8 cellular contexts compared by ENCODE assay signal in genomic region chr7:87058739-87059524, GRCh38. TPM values are rescaled to one million over a fixed set of nuclear protein-coding genes. Genes with fewer than 3 reads are reported as not detected.
DNase-seq lines count a peak whose midpoint lies in the region; ATAC-seq and TF ChIP-seq lines count a peak whose summit lies in the region.

No MANE protein-coding gene starts in this region.

- H3K4me3 ChIP-seq in HEK293 (ENCODE audit: low read depth, low read length) = peak overlapping the region; percentile 64
- peak overlapping the region; percentile 66 to 85 for H3K4me3 ChIP-seq in neuronal stem cell (ENCODE audit: low read length in 2 of 2)

- ATAC-seq in foreskin keratinocyte = peak; percentile 73

- TF ChIP-seq CTCF in HEK293 (tag by site-specific recombination; IDR thresholded peaks at IDR 0.05) (no peak), foreskin keratinocyte (conservative IDR thresholded peaks at IDR 0.05) (no peak)

- no CpG with 5 or more reads among the region's 40 CpGs for WGBS in neuronal stem cell (ENCODE audit: extremely low coverage in 2 of 2, insufficient read length in 2 of 2, insufficient replicate concordance in 1 of 2), 2 donors

- H3K9me3 ChIP-seq in HEK293 (ENCODE audit: control insufficient read depth, insufficient read depth, low read depth, low read length) = no peaks in the 10 kb centered on the region
- H3K9me3 ChIP-seq in neuronal stem cell (replicated peaks in 1 of 2; ENCODE audit: control insufficient read depth in 2 of 2, insufficient read depth in 1 of 2, low read depth in 1 of 2, low read length in 2 of 2) = no peaks in the 10 kb centered on the region

- H3K23ac ChIP-seq in neuronal stem cell (ENCODE audit: low read depth, low read length, poor library complexity) = no peak overlapping the region

- no peak overlapping the region for H3K9ac ChIP-seq in neuronal stem cell (ENCODE audit: low read depth, low read length, poor library complexity)

- no peak overlapping the region for H4K91ac ChIP-seq in neuronal stem cell (ENCODE audit: low read depth, low read length, poor library complexity)

- H3K4me1 ChIP-seq in HEK293 (ENCODE audit: control insufficient read depth, insufficient read depth, low read length) (no peaks in the 10 kb centered on the region; the same call in 1 of the 2 replicates), foreskin keratinocyte (peaks cover 3% of the 10 kb centered on the region), neuronal stem cell (ENCODE audit: control insufficient read depth in 2 of 2, insufficient read depth in 1 of 2, low read depth in 1 of 2, low read length in 2 of 2) (peaks cover 2 to 5% of the 10 kb centered on the region in 2 donors)

- H3K18ac ChIP-seq in neuronal stem cell (ENCODE audit: low read length) = peak overlapping the region; percentile 80

- no peak overlapping the region for H2BK5ac ChIP-seq in neuronal stem cell (ENCODE audit: low read length)

- H4K8ac ChIP-seq in neuronal stem cell (ENCODE audit: low read depth, low read length) = no peak overlapping the region

- H3K4me2 ChIP-seq in neuronal stem cell (ENCODE audit: insufficient read depth, low read length, poor library complexity, severe bottlenecking) = peak overlapping the region; percentile 91

- no peak overlapping the region for H3K4ac ChIP-seq in neuronal stem cell (ENCODE audit: low read length)

- H3K27ac ChIP-seq in HEK293 (ENCODE audit: extremely low read depth, low read depth, low read length) = no peak overlapping the region; the same call in 1 of the 2 replicates
- H3K27ac ChIP-seq in foreskin keratinocyte = no peak overlapping the region
- H3K27ac ChIP-seq in neuronal stem cell (replicated peaks; ENCODE audit: low read length) = no peak overlapping the region

- no peak overlapping the region for H2BK120ac ChIP-seq in neuronal stem cell (ENCODE audit: low read depth, low read length)

- no peak overlapping the region for H3K14ac ChIP-seq in neuronal stem cell (ENCODE audit: low read length)

- CTCF ChIA-PET in HEK293 (lab: Yijun Ruan, JAX) = interaction anchor here (0.7 to 1.7 kb wide), 3 partner anchors 55 to 122 kb away, joined by 3 to 14 read pairs (median 4); no protein-coding TSS in a partner anchor

- no peaks in the 10 kb centered on the region for H3K79me1 ChIP-seq in neuronal stem cell (ENCODE audit: low read depth, low read length)

- no peaks in the 10 kb centered on the region for H3K36me3 ChIP-seq in HEK293 (ENCODE audit: control insufficient read depth in 2 of 2, insufficient read depth in 1 of 2, low read length in 2 of 2)
- H3K36me3 ChIP-seq in neuronal stem cell (replicated peaks in 1 of 2; ENCODE audit: control insufficient read depth in 2 of 2, insufficient read depth in 2 of 2, low read length in 2 of 2) = no peaks in the 10 kb centered on the region

- H2AK5ac ChIP-seq in neuronal stem cell (ENCODE audit: low read depth, low read length) = no peak overlapping the region

- H3K27me3 ChIP-seq in foreskin keratinocyte (peaks cover 25% of the 10 kb centered on the region), neuronal stem cell (ENCODE audit: control insufficient read depth in 3 of 3, insufficient read depth in 3 of 3, low read depth in 1 of 3, low read length in 3 of 3) (peaks cover 0 to 24% (median 0%) of the 10 kb centered on the region in 3 experiments)

- H2AFZ ChIP-seq in neuronal stem cell (ENCODE audit: low read length) = peak overlapping the region; percentile 97

- H2BK12ac ChIP-seq in neuronal stem cell (ENCODE audit: low read length) = no peak overlapping the region

- no peak overlapping the region for H2BK15ac ChIP-seq in neuronal stem cell (ENCODE audit: low read length)

- POLR2A ChIA-PET in HEK293 (lab: Yijun Ruan, JAX) = interaction anchor here (1.1 to 2.3 kb wide), 3 partner anchors 69 to 161 kb away, joined by 5 to 16 read pairs (median 5); partner anchors contain the start of genes DMTF1 and TMEM243

- DNase-seq in NCI-H82 (lab: John Stamatoyannopoulos, UW) (peak; percentile 60), NCI-H82 treated with DMSO at 0.1 percent for 48 hours (lab: John Stamatoyannopoulos, UW; ENCODE audit: unreplicated experiment) (no peak), NCI-H1092 treated with DMSO at 0.1 percent for 48 hours (lab: John Stamatoyannopoulos, UW) (peak; percentile 62), activated T-cell treated with anti-CD3 and anti-CD28 coated beads for 4 hours (peak; percentile 6), foreskin keratinocyte (no peak), neuronal stem cell (ENCODE audit: low spot score) (no peak), D341Med (ENCODE audit: low spot score) (no peak)

TF ChIP-seq in HEK293, 187 proteins besides CTCF, POLR2A, EP300 and RAD21:
- TF ChIP-seq SP2 (tag by site-specific recombination; IDR thresholded peaks at IDR 0.05) = peak; percentile 37; the same call in 1 of the 2 replicates
- TF ChIP-seq ZNF654 (tag by site-specific recombination; IDR thresholded peaks at IDR 0.05; ENCODE audit: low read depth) = no peak
- TF ChIP-seq EGR2 (tag by site-specific recombination; IDR thresholded peaks at IDR 0.05; ENCODE audit: low read depth) = peak; percentile 52; the same call in 1 of the 2 replicates
- peak; percentile 56; the same call in 1 of the 2 replicates for TF ChIP-seq ZNF341 (tag by site-specific recombination; IDR thresholded peaks at IDR 0.05; ENCODE audit: low read depth)
- peak; percentile 22 for TF ChIP-seq ZFHX2 (tag by site-specific recombination; conservative IDR thresholded peaks at IDR 0.05)
- TF ChIP-seq ZBTB20 (tag by site-specific recombination; IDR thresholded peaks at IDR 0.05) = peak; percentile 50; the same call in 1 of the 2 replicates
- no peak for TF ChIP-seq PATZ1 (tag by site-specific recombination; IDR thresholded peaks at IDR 0.05)
- TF ChIP-seq ZNF335 (tag by site-specific recombination; conservative IDR thresholded peaks at IDR 0.05) = peak; percentile 88

RNA-seq across cellular contexts. Expression of gene ELAPOR2, which starts 0.5 kb away (rescaled TPM):
- total RNA-seq in foreskin keratinocyte = 2.8 and 3.7 TPM in 2 replicates
- 0.73 and 1.3 TPM in 2 replicates for polyA plus RNA-seq in foreskin keratinocyte
- 20.6 TPM for polyA plus RNA-seq in neuronal stem cell (2013, experiment 1 of 2)
- polyA plus RNA-seq in neuronal stem cell (2013, experiment 2 of 2) = 20.4 TPM

Comparison
In these comparisons a context has a peak if more than half of its experiments do, and no peak if none do; other contexts are left out.
1. DNase-seq: peak in NCI-H82 (single experiment), NCI-H1092 treated with DMSO at 0.1 percent for 48 hours (single experiment) and activated T-cell treated with anti-CD3 and anti-CD28 coated beads for 4 hours (single experiment); none in NCI-H82 treated with DMSO at 0.1 percent for 48 hours (single experiment), foreskin keratinocyte (0 of 2), neuronal stem cell (single experiment) and D341Med (single experiment).